ENCODE assay signal across 8 cellular contexts in genomic region chr1:222465211-222466041, GRCh38.
DNase-seq lines count a peak whose midpoint lies in the region; ATAC-seq and TF ChIP-seq lines count a peak whose summit lies in the region.

No MANE protein-coding gene starts in this region.

- peak overlapping the region; percentile 59 for H3K4me3 ChIP-seq in GM12864 (ENCODE audit: low read depth, low read length)
- H3K4me3 ChIP-seq in NB4 (ENCODE audit: low read depth, low read length), result peak overlapping the region; percentile 71
- peak overlapping the region; percentile 24 for H3K4me3 ChIP-seq in prostate gland
- peak overlapping the region; percentile 21 for H3K4me3 ChIP-seq in urinary bladder (ENCODE audit: low read depth, low read length)

- no peaks in the 10 kb centered on the region for H3K27me3 ChIP-seq in prostate gland (replicated peaks; ENCODE audit: insufficient read depth)

- TF ChIP-seq CTCF in GM12864 (IDR thresholded peaks at IDR 0.05; ENCODE audit: low read depth, low read length, missing control alignments) (peak; percentile 99), NB4 (IDR thresholded peaks at IDR 0.05; ENCODE audit: low read depth, low read length) (peak; percentile 80), prostate gland (IDR thresholded peaks at IDR 0.05) (peak; percentile 99 to 100 (median 100))

- H3K27ac ChIP-seq in prostate gland (peak overlapping the region; percentile 68 to 79), urinary bladder (ENCODE audit: low read depth) (no peak overlapping the region)

- H3K4me1 ChIP-seq in prostate gland (replicated peaks) (no peaks in the 10 kb centered on the region), urinary bladder (ENCODE audit: insufficient read depth) (no peaks in the 10 kb centered on the region)

- 6% methylated on average over 25 of the region's 46 CpGs for WGBS in prostate gland
- WGBS in urinary bladder, result 2% methylated on average over 46 of the region's 46 CpGs

- intact Hi-C loops in left cardiac atrium (cut with DNase I) (loop anchor here (1.0 to 10.0 kb wide), 3 partner anchors 167 to 249 kb away; partner anchors contain the start of genes AIDA (in 1 of the 2) and BROX (in 1 of the 2)), prostate gland (cut with DNase I) (loop anchor here (2.0 kb wide), 1 partner anchor 169 kb away; no protein-coding TSS in a partner anchor)

- H3K9me3 ChIP-seq in prostate gland, result no peaks in the 10 kb centered on the region

- DNase-seq in GM12864 (ENCODE audit: low read depth), result peak; percentile 55
- peak; percentile 95 for DNase-seq in NB4 (ENCODE audit: low read depth)
- peak; percentile 54 to 77 for DNase-seq in SW 1271 (lab: John Stamatoyannopoulos, UW)
- DNase-seq in amniotic epithelial cell (ENCODE audit: low read depth), result peak; percentile 89
- peak; percentile 93 for DNase-seq in left cardiac atrium
- DNase-seq in prostate gland (ENCODE audit: low spot score), result peak; percentile 75

- H3K36me3 ChIP-seq in prostate gland, result no peaks in the 10 kb centered on the region
- no peaks in the 10 kb centered on the region for H3K36me3 ChIP-seq in urinary bladder (ENCODE audit: insufficient read depth)

- TF ChIP-seq POLR2A in NB4 (IDR thresholded peaks at IDR 0.05; ENCODE audit: extremely low read depth, insufficient read length) (no peak), prostate gland (IDR thresholded peaks at IDR 0.05) (no peak)

- ATAC-seq in HG02588 (IDR thresholded peaks at IDR 0.05; ENCODE audit: unreplicated experiment), result peak; percentile 97
- ATAC-seq in left cardiac atrium, result peak; percentile 99 to 100

Comparison
In these comparisons a context has a peak if more than half of its experiments do, and no peak if none do; other contexts are left out.
1. H3K4me3 ChIP-seq: peak in every context shown above with its lines; median percentile 71 in NB4; 59 in GM12864; 24 in prostate gland; 21 in urinary bladder.